In the genomic region with DNA sequence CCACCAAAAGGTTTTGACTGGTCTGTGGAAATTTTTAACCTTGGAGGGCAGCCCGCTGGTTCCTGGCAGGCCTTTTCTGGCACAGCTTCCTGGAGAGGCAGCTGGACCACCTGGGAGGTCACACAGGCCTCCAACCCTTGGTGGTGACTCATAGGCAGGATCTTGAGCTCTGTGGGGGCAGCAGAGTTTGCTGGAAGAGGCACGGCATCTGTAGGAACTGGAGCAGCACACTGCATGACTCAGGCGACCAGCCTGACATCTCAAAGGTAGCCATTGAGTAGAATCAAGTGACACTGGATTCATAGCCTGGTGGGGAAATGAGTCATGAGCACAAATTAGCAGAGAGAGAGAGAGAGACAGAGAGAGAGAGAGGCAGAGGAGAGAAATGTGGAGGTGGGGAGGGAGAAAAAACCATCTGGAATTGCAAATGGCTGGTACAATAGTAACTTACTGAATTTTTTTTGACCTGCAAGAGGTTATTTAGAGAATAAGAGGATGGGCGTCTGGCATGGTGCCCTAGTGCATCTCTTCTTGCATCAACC, we compare ENCODE assay signal across 8 cellular contexts. TPM values are rescaled to one million over a fixed set of nuclear protein-coding genes. Genes with fewer than 3 reads are reported as not detected.
DNase-seq lines count a peak whose midpoint lies in the region; ATAC-seq and TF ChIP-seq lines count a peak whose summit lies in the region.

No MANE protein-coding gene starts in this region.

- 55% methylated on average over 4 of the region's 4 CpGs for WGBS in right cardiac atrium

- CTCF ChIA-PET in GM10248 (lab: Yijun Ruan, JAX) = no interaction called here

- intact Hi-C loops in right cardiac atrium (cut with DNase I) = no loop called here

- no peak overlapping the region for H3K27ac ChIP-seq in right cardiac atrium (ENCODE audit: low read length)
- no peak overlapping the region for H3K27ac ChIP-seq in WERI-Rb-1

- no peaks in the 10 kb centered on the region for H3K36me3 Mint-ChIP-seq in T-helper 2 cell treated with Interferon-gamma antibody and Interleukin-4, amounts not matched to agents 5 μg/mL and 100 μg/mL, for 36 hours (ENCODE audit: low read depth)

- POLR2A ChIA-PET in GM10248 (lab: Yijun Ruan, JAX) = no interaction called here

- no peak overlapping the region for H3K4me3 Mint-ChIP-seq in T-helper 2 cell treated with Interferon-gamma antibody and Interleukin-4, amounts not matched to agents 5 μg/mL and 100 μg/mL, for 36 hours

- no peak overlapping the region for H3K4me3 ChIP-seq in right cardiac atrium (ENCODE audit: low read length)
- no peak overlapping the region for H3K4me3 ChIP-seq in WERI-Rb-1 (ENCODE audit: low read depth, low read length)

- peaks cover 17% of the 10 kb centered on the region for H3K27me3 Mint-ChIP-seq in T-helper 2 cell treated with Interferon-gamma antibody and Interleukin-4, amounts not matched to agents 5 μg/mL and 100 μg/mL, for 36 hours (ENCODE audit: low read depth)

- no peaks in the 10 kb centered on the region for H3K9me3 Mint-ChIP-seq in T-helper 2 cell treated with Interferon-gamma antibody and Interleukin-4, amounts not matched to agents 5 μg/mL and 100 μg/mL, for 36 hours

- TF ChIP-seq CTCF in WERI-Rb-1 (IDR thresholded peaks at IDR 0.05; ENCODE audit: low read depth, low read length) = no peak
- TF ChIP-seq CTCF in GM10248 (IDR thresholded peaks at IDR 0.05; ENCODE audit: control extremely low read depth, extremely low read depth, low read depth, missing control alignments) = no peak

- H3K4me1 ChIP-seq in right cardiac atrium (ENCODE audit: control insufficient read depth, insufficient read depth, low read length) = no peaks in the 10 kb centered on the region

- ATAC-seq in right cardiac atrium (peak; percentile 31 to 56), GM18517 (IDR thresholded peaks at IDR 0.05; ENCODE audit: unreplicated experiment) (no peak), GM19328 (IDR thresholded peaks at IDR 0.05; ENCODE audit: unreplicated experiment) (no peak)

- H3K27me3 ChIP-seq in right cardiac atrium (ENCODE audit: control insufficient read depth, insufficient read depth) (no peaks in the 10 kb centered on the region), WERI-Rb-1 (ENCODE audit: insufficient read depth, low read depth, severe bottlenecking) (no peaks in the 10 kb centered on the region)

- H3K27ac Mint-ChIP-seq in T-helper 2 cell treated with Interferon-gamma antibody and Interleukin-4, amounts not matched to agents 5 μg/mL and 100 μg/mL, for 36 hours = no peak overlapping the region

- no peaks in the 10 kb centered on the region for H3K36me3 ChIP-seq in WERI-Rb-1

- H3K4me1 Mint-ChIP-seq in T-helper 2 cell treated with Interferon-gamma antibody and Interleukin-4, amounts not matched to agents 5 μg/mL and 100 μg/mL, for 36 hours (ENCODE audit: low read depth) = peaks cover 17% of the 10 kb centered on the region

- DNase-seq in 8988T (peak; percentile 92), GOT3 (lab: John Stamatoyannopoulos, UW) (peak; percentile 58), right cardiac atrium (no peak), WERI-Rb-1 (no peak), GM10248 (ENCODE audit: extremely low spot score) (no peak)
- peak; percentile 13 for DNase-seq in T-helper 2 cell treated with Interferon-gamma antibody and Interleukin-4, amounts not matched to agents 5 μg/mL and 100 μg/mL, for 36 hours (ENCODE audit: low spot score)

- no peaks in the 10 kb centered on the region for H3K9me3 ChIP-seq in right cardiac atrium (ENCODE audit: control insufficient read depth, low read length)
- no peaks in the 10 kb centered on the region for H3K9me3 ChIP-seq in WERI-Rb-1 (ENCODE audit: severe bottlenecking)

RNA-seq across cellular contexts. Expression of a gene that starts 57.4 kb away (rescaled TPM):
- total RNA-seq in right cardiac atrium = not detected
- polyA plus RNA-seq in right cardiac atrium = not detected

Comparison
In these comparisons a context has a peak if more than half of its experiments do, and no peak if none do; other contexts are left out.
1. DNase-seq: peak in 8988T (single experiment), GOT3 (single experiment) and T-helper 2 cell treated with Interferon-gamma antibody and Interleukin-4, amounts not matched to agents 5 μg/mL and 100 μg/mL, for 36 hours (single experiment); none in right cardiac atrium (0 of 3), WERI-Rb-1 (single experiment) and GM10248 (single experiment).
2. ATAC-seq: peak in right cardiac atrium (2 of 2); none in GM18517 (single experiment) and GM19328 (single experiment).